Comparison of ENCODE assay signal across 13 cellular contexts in genomic region chr5:37875051-37875787, GRCh38. TPM values are rescaled to one million over a fixed set of nuclear protein-coding genes. Genes with fewer than 3 reads are reported as not detected.
DNase-seq lines count a peak whose midpoint lies in the region; ATAC-seq and TF ChIP-seq lines count a peak whose summit lies in the region.
"Had no signal": no experiment of that assay in that cellular context is flagged by ENCODE, and none has a peak within 500 bp of the region (broad histone marks: within the 10 kb centered on the region; RNA-seq: fewer than 3 reads in every experiment).

No MANE protein-coding gene starts in this region.

- H3K9ac ChIP-seq in SK-N-MC (ENCODE audit: insufficient read length) = no peak overlapping the region

- H3K27ac ChIP-seq in SK-N-MC (peak overlapping the region; percentile 58), hepatocyte (no peak overlapping the region)

- ATAC-seq in HG02852 (IDR thresholded peaks at IDR 0.05; ENCODE audit: unreplicated experiment) (peak; percentile 64), HG03442 (IDR thresholded peaks at IDR 0.05; ENCODE audit: unreplicated experiment) (no peak), T-helper 17 cell (no peak)
- ATAC-seq: activated CD8-positive, alpha-beta memory T cell treated with anti-CD3 and anti-CD28 coated beads, Interleukin-2, amount 10 ng/mL, durations not matched to agents 7 days and 5 days had no signal

- no peaks in the 10 kb centered on the region for H3K27me3 ChIP-seq in hepatocyte

- no peaks in the 10 kb centered on the region for H3K79me2 ChIP-seq in hepatocyte

- H3K4me1 ChIP-seq in hepatocyte (ENCODE audit: insufficient read depth) = no peaks in the 10 kb centered on the region

- peaks cover 16% of the 10 kb centered on the region for H3K27me3 Mint-ChIP-seq in T-helper 17 cell

- 76% methylated on average over 6 of the region's 6 CpGs for WGBS in hepatocyte (ENCODE audit: low lambda C conversion rate, missing lambda C conversion rate)

- no peak overlapping the region for H2AFZ ChIP-seq in hepatocyte

- H3K4me3 ChIP-seq in GM12865 (ENCODE audit: low read depth, low read length) (no peak overlapping the region), SK-N-MC (no peak overlapping the region), hepatocyte (no peak overlapping the region)

- no peak overlapping the region for H3K27ac Mint-ChIP-seq in T-helper 17 cell
- H3K27ac Mint-ChIP-seq: activated CD8-positive, alpha-beta memory T cell treated with anti-CD3 and anti-CD28 coated beads, Interleukin-2, amount 10 ng/mL, durations not matched to agents 7 days and 5 days; nephron had no signal

- no peaks in the 10 kb centered on the region for H3K36me3 Mint-ChIP-seq in T-helper 17 cell (ENCODE audit: low read depth)
- H3K36me3 Mint-ChIP-seq: activated CD8-positive, alpha-beta memory T cell treated with anti-CD3 and anti-CD28 coated beads, Interleukin-2, amount 10 ng/mL, durations not matched to agents 7 days and 5 days had no signal

- DNase-seq in GM12865 (ENCODE audit: low read depth) (peak; percentile 62), SK-N-MC (ENCODE audit: low read depth, low spot score) (peak; percentile 16), hepatocyte (ENCODE audit: low spot score) (peak; percentile 16), T-helper 17 cell (no peak), GOT3 (lab: John Stamatoyannopoulos, UW) (no peak), SIG-M5 (lab: John Stamatoyannopoulos, UW) (no peak)
- DNase-seq: activated CD8-positive, alpha-beta memory T cell treated with anti-CD3 and anti-CD28 coated beads, Interleukin-2, amount 10 ng/mL, durations not matched to agents 7 days and 5 days; central memory CD4-positive, alpha-beta T cell; stimulated activated CD4-positive, alpha-beta T cell treated with anti-CD3 and anti-CD28 coated beads, Interleukin-4, amount 100 ng/mL, for 4 hours; SW 1271 had no signal

- H3K4me2 ChIP-seq in hepatocyte = no peak overlapping the region

- H3K4me1 Mint-ChIP-seq in T-helper 17 cell = no peaks in the 10 kb centered on the region
- H3K4me1 Mint-ChIP-seq: activated CD8-positive, alpha-beta memory T cell treated with anti-CD3 and anti-CD28 coated beads, Interleukin-2, amount 10 ng/mL, durations not matched to agents 7 days and 5 days; nephron had no signal

- H3K4me3 Mint-ChIP-seq in T-helper 17 cell = no peak overlapping the region
- H3K4me3 Mint-ChIP-seq: activated CD8-positive, alpha-beta memory T cell treated with anti-CD3 and anti-CD28 coated beads, Interleukin-2, amount 10 ng/mL, durations not matched to agents 7 days and 5 days; nephron had no signal

- H3K36me3 ChIP-seq in SK-N-MC (ENCODE audit: insufficient read depth, low read length) = no peaks in the 10 kb centered on the region
- no peaks in the 10 kb centered on the region for H3K36me3 ChIP-seq in hepatocyte (replicated peaks; ENCODE audit: insufficient read depth, low read depth)

- H3K9me3 ChIP-seq in SK-N-MC (ENCODE audit: low read depth, low read length) (peaks cover 6% of the 10 kb centered on the region; the same call in 1 of the 2 replicates), hepatocyte (ENCODE audit: low read depth) (no peaks in the 10 kb centered on the region), T-helper 17 cell (ENCODE audit: control insufficient read depth, low read length, poor library complexity, severe bottlenecking) (no peaks in the 10 kb centered on the region)

- no peaks in the 10 kb centered on the region for H3K9me2 ChIP-seq in hepatocyte (replicated peaks; ENCODE audit: insufficient read depth)

- no peaks in the 10 kb centered on the region for H4K20me1 ChIP-seq in hepatocyte (ENCODE audit: insufficient read depth, poor library complexity, severe bottlenecking)

- TF ChIP-seq CTCF in GM12865 (IDR thresholded peaks at IDR 0.05; ENCODE audit: insufficient read depth, low read depth, low read length, missing control alignments) (no peak), hepatocyte (IDR thresholded peaks at IDR 0.05; ENCODE audit: poor library complexity) (no peak)

RNA-seq across cellular contexts. Expression of gene GDNF, which starts 35.4 kb away (rescaled TPM):
- total RNA-seq in hepatocyte = 0.20 and 1.1 TPM in 2 replicates
- 0.05 and 0.19 TPM in 2 replicates for polyA plus RNA-seq in hepatocyte
- total RNA-seq in T-helper 17 cell = not detected
- total RNA-seq: activated CD8-positive, alpha-beta memory T cell treated with anti-CD3 and anti-CD28 coated beads, Interleukin-2, amount 10 ng/mL, durations not matched to agents 7 days and 5 days had no signal

Comparison
In these comparisons a context has a peak if more than half of its experiments do, and no peak if none do; other contexts are left out.
1. DNase-seq: peak in GM12865 (single experiment), SK-N-MC (single experiment) and hepatocyte (single experiment); none in T-helper 17 cell (0 of 3), GOT3 (single experiment) and SIG-M5 (single experiment).